Comparison of ENCODE assay signal across 1 cellular context in the genomic region with DNA sequence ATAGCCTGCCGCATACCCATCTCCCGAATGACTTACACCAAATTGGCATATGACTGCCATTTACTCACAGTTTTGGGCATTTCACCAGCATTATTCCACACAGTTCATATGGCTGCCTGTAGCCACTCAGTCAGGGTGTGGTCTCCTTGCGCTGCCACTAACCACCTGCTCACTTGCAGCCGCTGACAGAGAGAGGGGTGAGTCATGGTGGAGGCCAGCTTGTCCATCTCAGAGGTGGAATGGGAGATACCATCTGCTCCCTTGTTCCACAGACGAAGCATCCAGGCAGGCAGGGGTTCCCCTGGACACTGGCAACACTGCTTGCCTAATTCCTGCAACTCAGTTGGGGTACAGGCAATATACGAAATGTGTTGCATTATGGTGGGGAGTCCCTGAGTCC.
TF ChIP-seq lines count a peak whose summit lies in the region.

No MANE protein-coding gene starts in this region.

TF ChIP-seq in K562, 482 proteins besides CTCF, POLR2A, EP300 and RAD21 (continued from another document):
- TF ChIP-seq PKNOX1 (IDR thresholded peaks at IDR 0.05) = peak; percentile 64
- no peak for TF ChIP-seq SMARCA5 (IDR thresholded peaks at IDR 0.05)
- TF ChIP-seq CGGBP1 (CRISPR knock-in tag; IDR thresholded peaks at IDR 0.05) = no peak
- no peak for TF ChIP-seq MLLT1 (IDR thresholded peaks at IDR 0.05)
- no peak for TF ChIP-seq SUPT5H (IDR thresholded peaks at IDR 0.05)
- TF ChIP-seq DPF2 (IDR thresholded peaks at IDR 0.05) = peak; percentile 55; the same call in 1 of the 2 replicates
- no peak for TF ChIP-seq ATF1 (CRISPR knock-in tag; IDR thresholded peaks at IDR 0.05)
- no peak for TF ChIP-seq ATF1 (tag; IDR thresholded peaks at IDR 0.05)
- TF ChIP-seq ZNF589 (CRISPR knock-in tag; IDR thresholded peaks at IDR 0.05; ENCODE audit: low read depth) = no peak
- no peak for TF ChIP-seq IRF2 (CRISPR knock-in tag; IDR thresholded peaks at IDR 0.05)
- TF ChIP-seq PCBP1 (IDR thresholded peaks at IDR 0.05; ENCODE audit: low read depth, low read length, poor library complexity, severe bottlenecking) = no peak
- no peak for TF ChIP-seq MYBL2 (IDR thresholded peaks at IDR 0.05; ENCODE audit: low read depth)
- TF ChIP-seq MYBL2 (CRISPR knock-in tag; IDR thresholded peaks at IDR 0.05; ENCODE audit: borderline replicate concordance) = no peak
- no peak for TF ChIP-seq RHOXF2B (CRISPR knock-in tag; conservative IDR thresholded peaks at IDR 0.05)
- no peak for TF ChIP-seq PTTG1 (tag; IDR thresholded peaks at IDR 0.05; ENCODE audit: low read depth)
- no peak for TF ChIP-seq RFX1 (IDR thresholded peaks at IDR 0.05)
- no peak for TF ChIP-seq MTA2 (IDR thresholded peaks at IDR 0.05; ENCODE audit: low read depth)
- TF ChIP-seq TBL1XR1 (IDR thresholded peaks at IDR 0.05; ENCODE audit: low read length in 2 of 2) = no peak
- TF ChIP-seq SETDB1 (IDR thresholded peaks at IDR 0.05; ENCODE audit: low read length) = peak; percentile 22
- no peak for TF ChIP-seq CBX2 (IDR thresholded peaks at IDR 0.05; ENCODE audit: insufficient read depth, low read length, poor library complexity, severe bottlenecking)
- no peak for TF ChIP-seq TGIF2 (CRISPR knock-in tag; IDR thresholded peaks at IDR 0.05)
- no peak for TF ChIP-seq SRSF7 (optimal IDR thresholded peaks at IDR 0.05; ENCODE audit: low read depth, low read length)
- TF ChIP-seq BDP1 (IDR thresholded peaks at IDR 0.05; ENCODE audit: insufficient read depth, insufficient read length) = no peak
- TF ChIP-seq NCOR1 (IDR thresholded peaks at IDR 0.05) = no peak
- TF ChIP-seq HIVEP1 (CRISPR knock-in tag; IDR thresholded peaks at IDR 0.05) = no peak
- no peak for TF ChIP-seq ZNF384 (IDR thresholded peaks at IDR 0.05; ENCODE audit: low read depth, low read length)
- TF ChIP-seq ZNF253 (CRISPR knock-in tag; conservative IDR thresholded peaks at IDR 0.05) = no peak
- no peak for TF ChIP-seq ZNF121 (CRISPR knock-in tag; conservative IDR thresholded peaks at IDR 0.05)
- TF ChIP-seq ZC3H8 (IDR thresholded peaks at IDR 0.05) = no peak
- no peak for TF ChIP-seq ESRRB (CRISPR knock-in tag; IDR thresholded peaks at IDR 0.05; ENCODE audit: borderline replicate concordance)
- TF ChIP-seq ZC3H4 (CRISPR knock-in tag; IDR thresholded peaks at IDR 0.05; ENCODE audit: borderline replicate concordance) = no peak
- no peak for TF ChIP-seq ZC3H11A (IDR thresholded peaks at IDR 0.05; ENCODE audit: low read depth, low read length)
- TF ChIP-seq NCOA6 (IDR thresholded peaks at IDR 0.05) = no peak
- no peak for TF ChIP-seq ATF4 (CRISPR knock-in tag; IDR thresholded peaks at IDR 0.05)
- TF ChIP-seq ZNF445 (CRISPR knock-in tag; IDR thresholded peaks at IDR 0.05; ENCODE audit: low read depth) = no peak
- no peak for TF ChIP-seq BRF1 (IDR thresholded peaks at IDR 0.05; ENCODE audit: borderline replicate concordance, extremely low read depth, insufficient read length)
- no peak for TF ChIP-seq CEBPB (tag; IDR thresholded peaks at IDR 0.05)
- TF ChIP-seq ZNF184 (CRISPR knock-in tag; IDR thresholded peaks at IDR 0.05) = no peak
- no peak for TF ChIP-seq SAP30 (IDR thresholded peaks at IDR 0.05; ENCODE audit: borderline replicate concordance, insufficient read depth, low read depth, low read length, poor library complexity, severe bottlenecking)
- peak; percentile 90 for TF ChIP-seq CTBP1 (IDR thresholded peaks at IDR 0.05; ENCODE audit: borderline replicate concordance)
- peak; percentile 92 for TF ChIP-seq ATF3 (IDR thresholded peaks at IDR 0.05)
- TF ChIP-seq ATF3 (CRISPR knock-in tag; conservative IDR thresholded peaks at IDR 0.05) = peak; percentile 64; the same call in 1 of the 2 replicates
- TF ChIP-seq, protein P1, sequence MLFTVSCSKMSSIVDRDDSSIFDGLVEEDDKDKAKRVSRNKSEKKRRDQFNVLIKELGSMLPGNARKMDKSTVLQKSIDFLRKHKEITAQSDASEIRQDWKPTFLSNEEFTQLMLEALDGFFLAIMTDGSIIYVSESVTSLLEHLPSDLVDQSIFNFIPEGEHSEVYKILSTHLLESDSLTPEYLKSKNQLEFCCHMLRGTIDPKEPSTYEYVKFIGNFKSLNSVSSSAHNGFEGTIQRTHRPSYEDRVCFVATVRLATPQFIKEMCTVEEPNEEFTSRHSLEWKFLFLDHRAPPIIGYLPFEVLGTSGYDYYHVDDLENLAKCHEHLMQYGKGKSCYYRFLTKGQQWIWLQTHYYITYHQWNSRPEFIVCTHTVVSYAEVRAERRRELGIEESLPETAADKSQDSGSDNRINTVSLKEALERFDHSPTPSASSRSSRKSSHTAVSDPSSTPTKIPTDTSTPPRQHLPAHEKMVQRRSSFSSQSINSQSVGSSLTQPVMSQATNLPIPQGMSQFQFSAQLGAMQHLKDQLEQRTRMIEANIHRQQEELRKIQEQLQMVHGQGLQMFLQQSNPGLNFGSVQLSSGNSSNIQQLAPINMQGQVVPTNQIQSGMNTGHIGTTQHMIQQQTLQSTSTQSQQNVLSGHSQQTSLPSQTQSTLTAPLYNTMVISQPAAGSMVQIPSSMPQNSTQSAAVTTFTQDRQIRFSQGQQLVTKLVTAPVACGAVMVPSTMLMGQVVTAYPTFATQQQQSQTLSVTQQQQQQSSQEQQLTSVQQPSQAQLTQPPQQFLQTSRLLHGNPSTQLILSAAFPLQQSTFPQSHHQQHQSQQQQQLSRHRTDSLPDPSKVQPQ (CRISPR knock-in tag; IDR thresholded peaks at IDR 0.05; ENCODE audit: borderline replicate concordance) = no peak
- TF ChIP-seq ZNF232 (CRISPR knock-in tag; IDR thresholded peaks at IDR 0.05) = no peak
- TF ChIP-seq CC2D1A (IDR thresholded peaks at IDR 0.05) = no peak
- no peak for TF ChIP-seq ATF6 (CRISPR knock-in tag; IDR thresholded peaks at IDR 0.05)
- no peak for TF ChIP-seq TAF9B (IDR thresholded peaks at IDR 0.05; ENCODE audit: partially characterized antibody)
- TF ChIP-seq ZSCAN32 (CRISPR knock-in tag; IDR thresholded peaks at IDR 0.05) = no peak
- peak; percentile 76 for TF ChIP-seq MEIS2 (IDR thresholded peaks at IDR 0.05; ENCODE audit: partially characterized antibody)
- TF ChIP-seq MAFG (tag; conservative IDR thresholded peaks at IDR 0.05) = no peak
- TF ChIP-seq, protein P2, sequence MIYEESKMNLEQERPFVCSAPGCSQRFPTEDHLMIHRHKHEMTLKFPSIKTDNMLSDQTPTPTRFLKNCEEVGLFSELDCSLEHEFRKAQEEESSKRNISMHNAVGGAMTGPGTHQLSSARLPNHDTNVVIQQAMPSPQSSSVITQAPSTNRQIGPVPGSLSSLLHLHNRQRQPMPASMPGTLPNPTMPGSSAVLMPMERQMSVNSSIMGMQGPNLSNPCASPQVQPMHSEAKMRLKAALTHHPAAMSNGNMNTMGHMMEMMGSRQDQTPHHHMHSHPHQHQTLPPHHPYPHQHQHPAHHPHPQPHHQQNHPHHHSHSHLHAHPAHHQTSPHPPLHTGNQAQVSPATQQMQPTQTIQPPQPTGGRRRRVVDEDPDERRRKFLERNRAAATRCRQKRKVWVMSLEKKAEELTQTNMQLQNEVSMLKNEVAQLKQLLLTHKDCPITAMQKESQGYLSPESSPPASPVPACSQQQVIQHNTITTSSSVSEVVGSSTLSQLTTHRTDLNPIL (CRISPR knock-in tag; IDR thresholded peaks at IDR 0.05) = no peak
- no peak for TF ChIP-seq PYGO2 (tag; IDR thresholded peaks at IDR 0.05)
- no peak for TF ChIP-seq SP1 (CRISPR knock-in tag; IDR thresholded peaks at IDR 0.05)
- TF ChIP-seq PRDM10 (IDR thresholded peaks at IDR 0.05; ENCODE audit: partially characterized antibody) = peak; percentile 97
- TF ChIP-seq CHD1 (IDR thresholded peaks at IDR 0.05; ENCODE audit: low read length) = no peak
- TF ChIP-seq NRF1 (conservative IDR thresholded peaks at IDR 0.05 in 1 of 2, IDR thresholded peaks at IDR 0.05 in 1 of 2) = peak; percentile 61 to 64
- TF ChIP-seq CBFA2T2 (conservative IDR thresholded peaks at IDR 0.05) = peak; percentile 35
